In genomic region chrX:44542567-44543325, GRCh38 we compare ENCODE assay signal across 8 cellular contexts. TPM values are rescaled to one million over a fixed set of nuclear protein-coding genes. Genes with fewer than 3 reads are reported as not detected.
A peak's percentile ranks its signal among the peaks of the same experiment; 100 is the strongest.
DNase-seq lines count a peak whose midpoint lies in the region; ATAC-seq lines count a peak whose summit lies in the region.

Gene FUNDC1 (minus strand): TSS chrX:44542859. CDS start chrX:44542832, 27 bp downstream.

- H3K4me3 ChIP-seq in CD8-positive, alpha-beta memory T cell (ENCODE audit: low read length) = peak within 1 kb of the TSS; percentile 74

- peaks cover 12% of the 10 kb centered on the region for H3K4me1 ChIP-seq in CD8-positive, alpha-beta memory T cell (ENCODE audit: insufficient read depth, low read length)

- no peaks in the 10 kb centered on the region for H3K9me3 ChIP-seq in CD8-positive, alpha-beta memory T cell (ENCODE audit: low read length)

- peak within 1 kb of the TSS; percentile 66 for H3K27ac ChIP-seq in CD8-positive, alpha-beta memory T cell (ENCODE audit: low read depth, low read length)

- H3K4me3 Mint-ChIP-seq in CD8-positive, alpha-beta memory T cell = peak within 1 kb of the TSS; percentile 90 to 98 (median 93)

- CTCF ChIA-PET in CD8-positive, alpha-beta memory T cell (lab: Charles Lee) = interaction anchor here (1.3 kb wide), 1 partner anchor 176 kb away, joined by 3 read pairs; no protein-coding TSS in a partner anchor
- CTCF ChIA-PET in activated CD8-positive, alpha-beta memory T cell treated with anti-CD3 and anti-CD28 coated beads for 36 hours (lab: Charles Lee) = no interaction called here

- H3K27ac Mint-ChIP-seq in CD8-positive, alpha-beta memory T cell = peak within 1 kb of the TSS; percentile 73 to 98 (median 94)

- peaks cover 30 to 45% (median 42%) of the 10 kb centered on the region in 3 donors for H3K4me1 Mint-ChIP-seq in CD8-positive, alpha-beta memory T cell

- H3K27me3 Mint-ChIP-seq in CD8-positive, alpha-beta memory T cell = no peaks in the 10 kb centered on the region

- ATAC-seq in GM19463 (IDR thresholded peaks at IDR 0.05; ENCODE audit: unreplicated experiment) = peak; percentile 99

- no peaks in the 10 kb centered on the region for H3K36me3 ChIP-seq in CD8-positive, alpha-beta memory T cell (ENCODE audit: insufficient read depth, low read length)

- peak; percentile 80 to 93 (median 89) for DNase-seq in CD8-positive, alpha-beta memory T cell
- DNase-seq in HPDE6-E6E7 (ENCODE audit: extremely low spot score) = peak; percentile 83
- DNase-seq in NK-92 (lab: John Stamatoyannopoulos, UW; ENCODE audit: unreplicated experiment) = peak; percentile 6
- peak; percentile 89 for DNase-seq in effector CD8-positive, alpha-beta T cell (lab: John Stamatoyannopoulos, UW)
- peak; percentile 93 for DNase-seq in medulla oblongata (ENCODE audit: extremely low spot score)
- peak; percentile 84 for DNase-seq in stimulated activated CD8-positive, alpha-beta memory T cell treated with anti-CD3 and anti-CD28 coated beads, Interleukin-12 subunit alpha, Interleukin-12 subunit beta, amount 100 ng/mL, for 1 hour (ENCODE audit: low read depth)

- no peaks in the 10 kb centered on the region for H3K9me3 Mint-ChIP-seq in CD8-positive, alpha-beta memory T cell

- POLR2A ChIA-PET in CD8-positive, alpha-beta memory T cell (lab: Charles Lee) = no interaction called here
- POLR2A ChIA-PET in activated CD8-positive, alpha-beta memory T cell treated with anti-CD3 and anti-CD28 coated beads for 36 hours (lab: Charles Lee) = interaction anchor here (0.5 kb wide), 1 partner anchor 37 kb away, joined by 6 read pairs; no protein-coding TSS in a partner anchor

- no peaks in the 10 kb centered on the region for H3K27me3 ChIP-seq in CD8-positive, alpha-beta memory T cell (ENCODE audit: insufficient read depth, low read length, poor library complexity, severe bottlenecking)

- peaks cover 0 to 21% (median 0%) of the 10 kb centered on the region in 3 donors for H3K36me3 Mint-ChIP-seq in CD8-positive, alpha-beta memory T cell

RNA-seq across cellular contexts. Expression of gene FUNDC1, which starts in this region (rescaled TPM):
- total RNA-seq in CD8-positive, alpha-beta memory T cell = 10 to 100 TPM; 12.0 to 12.5 TPM
- polyA plus RNA-seq in CD8-positive, alpha-beta memory T cell = 26.9 TPM
- 10 to 100 TPM; 10.5 to 11.2 TPM for total RNA-seq in activated CD8-positive, alpha-beta memory T cell treated with anti-CD3 and anti-CD28 coated beads for 36 hours

Comparison
In these comparisons a context has a peak if more than half of its experiments do, and no peak if none do; other contexts are left out.
1. Peak in every context shown above with its lines: DNase-seq, ATAC-seq, H3K4me3 ChIP-seq and H3K27ac ChIP-seq.
2. DNase-seq: peak in every context shown above with its lines; median percentile 93 in medulla oblongata; 89 in CD8-positive, alpha-beta memory T cell; 89 in effector CD8-positive, alpha-beta T cell; 84 in stimulated activated CD8-positive, alpha-beta memory T cell treated with anti-CD3 and anti-CD28 coated beads, Interleukin-12 subunit alpha, Interleukin-12 subunit beta, amount 100 ng/mL, for 1 hour; 83 in HPDE6-E6E7; 6 in NK-92.